ENCODE assay signal across 15 cellular contexts in the genomic region with DNA sequence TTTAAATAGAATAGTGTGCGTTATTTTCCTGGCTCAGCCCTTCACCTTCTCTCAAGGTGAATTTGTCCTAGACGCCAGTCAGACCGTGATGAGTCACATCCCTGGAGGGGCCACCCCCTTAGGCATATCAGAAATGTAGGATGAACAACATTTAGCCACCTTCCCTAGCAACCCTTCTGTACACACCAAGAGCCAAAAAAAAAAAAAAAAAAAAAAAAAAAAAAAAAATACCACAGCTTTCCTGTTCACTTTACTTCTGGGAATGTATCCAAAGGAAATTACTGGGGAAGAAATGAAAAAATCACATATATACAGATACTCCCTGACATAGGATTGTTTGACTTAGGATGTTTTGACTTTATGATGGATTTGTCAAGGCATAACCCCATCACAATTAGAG.
DNase-seq lines count a peak whose midpoint lies in the region; ATAC-seq, FAIRE-seq and TF ChIP-seq lines count a peak whose summit lies in the region.
"Had no signal": no experiment of that assay in that cellular context is flagged by ENCODE, and none has a peak within 500 bp of the region (broad histone marks: within the 10 kb centered on the region; RNA-seq: fewer than 3 reads in every experiment).

No MANE protein-coding gene starts in this region.

- TF ChIP-seq CTCF in astrocyte (IDR thresholded peaks at IDR 0.05; ENCODE audit: insufficient read depth, low read depth, low read length) (no peak), hepatocyte (IDR thresholded peaks at IDR 0.05; ENCODE audit: poor library complexity) (no peak)
- no peak for TF ChIP-seq CTCF in CD4-positive, alpha-beta T cell (IDR thresholded peaks at IDR 0.05)

- peaks cover 14% of the 10 kb centered on the region for H3K9me3 Mint-ChIP-seq in astrocyte (ENCODE audit: unreplicated experiment)
- peaks cover 2% of the 10 kb centered on the region for H3K9me3 Mint-ChIP-seq in CD4-positive, alpha-beta T cell
- H3K9me3 Mint-ChIP-seq: activated naive CD4-positive, alpha-beta T cell treated with anti-CD3 and anti-CD28 coated beads, Interleukin-2, amount 50 U/mL, for 24 hours had no signal

- no peak overlapping the region for H3K4me2 ChIP-seq in astrocyte (ENCODE audit: low read length)
- H3K4me2 ChIP-seq in hepatocyte, result no peak overlapping the region

- no peaks in the 10 kb centered on the region for H3K9me2 ChIP-seq in hepatocyte (replicated peaks; ENCODE audit: insufficient read depth)

- H3K27ac ChIP-seq in astrocyte (ENCODE audit: low read depth, low read length) (no peak overlapping the region), hepatocyte (no peak overlapping the region)
- no peak overlapping the region for H3K27ac ChIP-seq in CD4-positive, alpha-beta T cell (ENCODE audit: low read depth, low read length)

- no peak for FAIRE-seq in astrocyte (lab: Jason Lieb, UNC)

- peaks cover 4% of the 10 kb centered on the region for H3K9me3 ChIP-seq in astrocyte (ENCODE audit: insufficient read depth, low read depth, low read length)
- H3K9me3 ChIP-seq in hepatocyte (ENCODE audit: low read depth), result no peaks in the 10 kb centered on the region
- H3K9me3 ChIP-seq in CD4-positive, alpha-beta T cell (ENCODE audit: control insufficient read depth, low read length), result peaks cover 13% of the 10 kb centered on the region

- H3K4me1 Mint-ChIP-seq in astrocyte (ENCODE audit: low read depth, unreplicated experiment), result no peaks in the 10 kb centered on the region
- H3K4me1 Mint-ChIP-seq in CD4-positive, alpha-beta T cell (ENCODE audit: low read depth), result no peaks in the 10 kb centered on the region
- H3K4me1 Mint-ChIP-seq: activated naive CD4-positive, alpha-beta T cell treated with anti-CD3 and anti-CD28 coated beads, Interleukin-2, amount 50 U/mL, for 24 hours; T-helper 17 cell had no signal

- no peak overlapping the region for H3K27ac Mint-ChIP-seq in astrocyte (ENCODE audit: unreplicated experiment)
- H3K27ac Mint-ChIP-seq in CD4-positive, alpha-beta T cell, result no peak overlapping the region
- H3K27ac Mint-ChIP-seq: activated CD8-positive, alpha-beta T cell treated with anti-CD3 and anti-CD28 coated beads, Interleukin-2, amount 10 ng/mL, durations not matched to agents 7 days and 5 days; activated naive CD4-positive, alpha-beta T cell treated with anti-CD3 and anti-CD28 coated beads, Interleukin-2, amount 50 U/mL, for 24 hours; T-helper 17 cell had no signal

- H3K36me3 ChIP-seq in astrocyte (ENCODE audit: insufficient read depth, low read length) (no peaks in the 10 kb centered on the region), hepatocyte (replicated peaks; ENCODE audit: insufficient read depth, low read depth) (no peaks in the 10 kb centered on the region)

- no peak overlapping the region for H3K4me3 Mint-ChIP-seq in astrocyte (ENCODE audit: unreplicated experiment)
- no peak overlapping the region for H3K4me3 Mint-ChIP-seq in CD4-positive, alpha-beta T cell
- H3K4me3 Mint-ChIP-seq: activated CD8-positive, alpha-beta T cell treated with anti-CD3 and anti-CD28 coated beads, Interleukin-2, amount 10 ng/mL, durations not matched to agents 7 days and 5 days; activated naive CD4-positive, alpha-beta T cell treated with anti-CD3 and anti-CD28 coated beads, Interleukin-2, amount 50 U/mL, for 24 hours; T-helper 17 cell had no signal

- H2AFZ ChIP-seq in astrocyte (ENCODE audit: low read depth, low read length) (no peak overlapping the region), hepatocyte (no peak overlapping the region)

- H3K4me1 ChIP-seq in astrocyte (ENCODE audit: insufficient read depth, low read length), result no peaks in the 10 kb centered on the region
- peaks cover 3% of the 10 kb centered on the region for H3K4me1 ChIP-seq in hepatocyte (ENCODE audit: insufficient read depth)

- CTCF ChIA-PET in CD4-positive, alpha-beta T cell (lab: Charles Lee), result interaction anchor here (1.0 kb wide), 1 partner anchor 11 kb away, joined by 3 read pairs; no protein-coding TSS in a partner anchor

- POLR2A ChIA-PET in CD4-positive, alpha-beta T cell (lab: Charles Lee), result no interaction called here

- peaks cover 23% of the 10 kb centered on the region for H3K27me3 Mint-ChIP-seq in astrocyte (ENCODE audit: low read depth, unreplicated experiment)
- H3K27me3 Mint-ChIP-seq in CD4-positive, alpha-beta T cell, result no peaks in the 10 kb centered on the region
- H3K27me3 Mint-ChIP-seq: activated naive CD4-positive, alpha-beta T cell treated with anti-CD3 and anti-CD28 coated beads, Interleukin-2, amount 50 U/mL, for 24 hours had no signal

- no peak for ATAC-seq in CD4-positive, alpha-beta T cell (ENCODE audit: poor library complexity)
- no peak for ATAC-seq in HG02642 (IDR thresholded peaks at IDR 0.05; ENCODE audit: poor library complexity, unreplicated experiment)
- no peak for ATAC-seq in HG02884 (IDR thresholded peaks at IDR 0.05; ENCODE audit: unreplicated experiment)
- ATAC-seq: activated CD8-positive, alpha-beta T cell treated with anti-CD3 and anti-CD28 coated beads, Interleukin-2, amount 10 ng/mL, durations not matched to agents 7 days and 5 days; T-helper 17 cell had no signal

- H3K27me3 ChIP-seq in astrocyte (ENCODE audit: insufficient read depth, low read length), result peaks cover 6% of the 10 kb centered on the region
- H3K27me3 ChIP-seq in hepatocyte, result no peaks in the 10 kb centered on the region
- no peaks in the 10 kb centered on the region for H3K27me3 ChIP-seq in CD4-positive, alpha-beta T cell (ENCODE audit: control insufficient read depth, insufficient read depth, low read length)

- H3K79me2 ChIP-seq in astrocyte (ENCODE audit: insufficient read depth, low read length) (no peaks in the 10 kb centered on the region), hepatocyte (no peaks in the 10 kb centered on the region)

- no peaks in the 10 kb centered on the region for H4K20me1 ChIP-seq in astrocyte (ENCODE audit: insufficient read depth, low read length)
- H4K20me1 ChIP-seq in hepatocyte (ENCODE audit: insufficient read depth, poor library complexity, severe bottlenecking), result no peaks in the 10 kb centered on the region

- intact Hi-C loops in CD4-positive, alpha-beta T cell (cut with DNase I, micrococcal nuclease), result no loop called here

- no peak overlapping the region for H3K9ac ChIP-seq in astrocyte (ENCODE audit: low read length)

- WGBS in hepatocyte (ENCODE audit: low lambda C conversion rate, missing lambda C conversion rate), result 33% methylated on average over 3 of the region's 3 CpGs

- H3K36me3 Mint-ChIP-seq in astrocyte (ENCODE audit: low read depth, unreplicated experiment), result no peaks in the 10 kb centered on the region
- no peaks in the 10 kb centered on the region for H3K36me3 Mint-ChIP-seq in CD4-positive, alpha-beta T cell (ENCODE audit: low read depth)

- DNase-seq in COLO829 (ENCODE audit: low spot score) (peak; percentile 13), HT1080 (ENCODE audit: low read depth) (peak; percentile 85), astrocyte (ENCODE audit: low read depth) (peak; percentile 86), hepatocyte (ENCODE audit: low spot score) (peak; percentile 54), amygdala (lab: John Stamatoyannopoulos, UW) (no peak)
- no peak for DNase-seq in CD4-positive, alpha-beta T cell
- DNase-seq: activated CD8-positive, alpha-beta T cell treated with anti-CD3 and anti-CD28 coated beads, Interleukin-2, amount 10 ng/mL, durations not matched to agents 7 days and 5 days; effector memory CD4-positive, alpha-beta T cell; GOT3; NCI-H187 treated with DMSO at 0.1 percent for 48 hours; stimulated activated naive CD4-positive, alpha-beta T cell treated with Interleukin-2 at 50 U/mL for 16 hours; T-helper 17 cell had no signal

- H3K4me3 ChIP-seq in astrocyte (ENCODE audit: insufficient read depth, low read depth, low read length) (no peak overlapping the region), hepatocyte (no peak overlapping the region)

Comparison
In these comparisons a context has a peak if more than half of its experiments do, and no peak if none do; other contexts are left out.
1. DNase-seq: peak in COLO829 (single experiment), HT1080 (single experiment), astrocyte (single experiment) and hepatocyte (single experiment); none in amygdala (0 of 56) and CD4-positive, alpha-beta T cell (0 of 10).